In genomic region chr20:38671701-38672292, GRCh38 we compare ENCODE assay signal across 3 cellular contexts.
TF ChIP-seq lines count a peak whose summit lies in the region.

No MANE protein-coding gene starts in this region.

TF ChIP-seq in GM23338, 12 proteins besides CTCF, POLR2A, EP300 and RAD21 (continued from another document):
- no peak for TF ChIP-seq NANOG (IDR thresholded peaks at IDR 0.05; ENCODE audit: borderline replicate concordance)
- no peak for TF ChIP-seq JUNB (IDR thresholded peaks at IDR 0.05; ENCODE audit: unreplicated experiment)
- no peak for TF ChIP-seq POLR2AphosphoS5 (IDR thresholded peaks at IDR 0.05; ENCODE audit: low read depth)
- TF ChIP-seq EZH2phosphoT487 (IDR thresholded peaks at IDR 0.05; ENCODE audit: unreplicated experiment), result no peak
- TF ChIP-seq ETS1 (IDR thresholded peaks at IDR 0.05), result no peak

TF ChIP-seq in WTC11, 78 proteins besides CTCF, POLR2A, EP300 and RAD21 (continued from another document):
- TF ChIP-seq IRF1 (CRISPR knock-in tag; IDR thresholded peaks at IDR 0.05) (no peak), ZNF512 (CRISPR knock-in tag; IDR thresholded peaks at IDR 0.05; ENCODE audit: borderline replicate concordance) (no peak), ESRRA (CRISPR knock-in tag; IDR thresholded peaks at IDR 0.05; ENCODE audit: borderline replicate concordance) (no peak)

TF ChIP-seq in H1, 55 proteins besides CTCF, POLR2A, EP300 and RAD21:
- TF ChIP-seq ATF2 (IDR thresholded peaks at IDR 0.05; ENCODE audit: low read length), result no peak
